9 cellular contexts compared by ENCODE assay signal in genomic region chr17:76793775-76794174, GRCh38. TPM values are rescaled to one million over a fixed set of nuclear protein-coding genes. Genes with fewer than 3 reads are reported as not detected.
DNase-seq lines count a peak whose midpoint lies in the region; ATAC-seq and TF ChIP-seq lines count a peak whose summit lies in the region.
"Had no signal": no experiment of that assay in that cellular context is flagged by ENCODE, and none has a peak within 500 bp of the region (broad histone marks: within the 10 kb centered on the region; RNA-seq: fewer than 3 reads in every experiment).

No MANE protein-coding gene starts in this region.

- H3K4me3 ChIP-seq in AG09309 (ENCODE audit: control insufficient read depth, low read depth, low read length) (no peak overlapping the region), choroid plexus epithelial cell (ENCODE audit: low read depth, low read length) (no peak overlapping the region)

- ATAC-seq in HG02981 (IDR thresholded peaks at IDR 0.05; ENCODE audit: unreplicated experiment) (no peak), HG02852 (IDR thresholded peaks at IDR 0.05; ENCODE audit: unreplicated experiment) (no peak), HG02938 (IDR thresholded peaks at IDR 0.05; ENCODE audit: unreplicated experiment) (no peak)

- TF ChIP-seq CTCF in AG09309 (IDR thresholded peaks at IDR 0.05; ENCODE audit: control insufficient read depth, insufficient read depth, low read depth, low read length, missing control alignments): peak; percentile 58
- TF ChIP-seq CTCF in choroid plexus epithelial cell (conservative IDR thresholded peaks at IDR 0.05; ENCODE audit: low read depth, low read length): peak; percentile 71

- no peak for DNase-seq in AG09309 (ENCODE audit: low read depth)
- peak; percentile 63 for DNase-seq in H4 (ENCODE audit: low spot score)
- DNase-seq in NCI-H774 (lab: John Stamatoyannopoulos, UW): peak; percentile 25
- DNase-seq in choroid plexus epithelial cell (ENCODE audit: low read depth): peak; percentile 53
- no peak for DNase-seq in ecto neural progenitor cell (ENCODE audit: low spot score)
- DNase-seq: activated CD4-positive, alpha-beta T cell treated with anti-CD3 and anti-CD28 coated beads for 1 hour had no signal

RNA-seq across cellular contexts. Expression of gene MFSD11, which starts 55.9 kb away (rescaled TPM):
- 33.5 and 36.7 TPM in 2 replicates for total RNA-seq in H4 (2014; rRNA removed; shearing (Covaris generic))

RNA-seq across cellular contexts. Expression of gene SRSF2, which starts 56.6 kb away (rescaled TPM):
- total RNA-seq in H4 (2014; rRNA removed; shearing (Covaris generic)): 225 and 330 TPM in 2 replicates

Comparison
In these comparisons a context has a peak if more than half of its experiments do, and no peak if none do; other contexts are left out.
1. DNase-seq: peak in H4 (single experiment), NCI-H774 (single experiment) and choroid plexus epithelial cell (single experiment); none in AG09309 (single experiment) and ecto neural progenitor cell (single experiment).